ENCODE assay signal across 8 cellular contexts in the genomic region with DNA sequence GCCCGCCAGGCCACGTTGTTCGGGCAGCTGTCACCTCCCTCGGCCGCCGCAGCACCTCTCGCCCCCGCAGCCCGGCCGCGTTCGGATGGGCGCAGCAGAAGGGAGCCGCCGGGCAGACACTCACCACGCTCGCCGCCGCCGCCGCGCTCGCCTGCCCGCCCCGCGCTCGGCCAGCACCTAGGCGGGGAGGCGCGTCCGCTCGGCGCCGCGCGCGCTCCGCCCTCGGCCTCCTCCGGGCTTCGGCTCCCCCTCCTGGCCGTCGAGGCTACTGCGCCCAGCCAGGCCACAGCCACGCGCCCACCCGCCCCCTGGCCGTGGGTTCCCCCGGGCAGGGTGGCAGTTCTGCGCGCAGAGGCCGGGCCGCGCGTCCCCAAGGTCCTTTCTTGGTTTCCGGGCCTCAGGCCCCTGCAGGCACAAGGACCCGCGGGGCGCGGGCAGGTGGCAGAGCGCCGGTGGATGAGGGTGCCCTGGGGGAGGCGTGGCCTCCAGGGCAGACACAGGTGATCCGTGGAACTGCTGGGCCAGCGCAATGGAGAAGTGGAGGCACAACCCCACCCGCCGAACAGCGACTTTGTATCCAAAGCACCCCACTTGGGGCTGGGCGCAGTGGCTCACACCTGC. TPM values are rescaled to one million over a fixed set of nuclear protein-coding genes. Genes with fewer than 3 reads are reported as not detected.
DNase-seq lines count a peak whose midpoint lies in the region; ATAC-seq and TF ChIP-seq lines count a peak whose summit lies in the region.

A gene (minus strand): TSS at position 189 of the 621 bp plus-strand sequence. CDS start 3,275 bp downstream, outside the sequence.

- H3K27ac Mint-ChIP-seq in IgD-negative memory B cell: peak within 1 kb of the TSS; percentile 82 to 100 (median 96)
- H3K27ac Mint-ChIP-seq in neural progenitor cell: no peak within 1 kb of the TSS

- H3K9ac ChIP-seq in neural progenitor cell: peak within 1 kb of the TSS; percentile 47

- H3F3A ChIP-seq in neural progenitor cell (ENCODE audit: low read depth): peaks cover 9% of the 10 kb centered on the region

- DNase-seq in DMS53 (lab: John Stamatoyannopoulos, UW) (peak; percentile 95), activated gamma-delta T cell (lab: John Stamatoyannopoulos, UW) (peak; percentile 71), foreskin keratinocyte (peak in 1 of 2 donors; percentile 58), neural progenitor cell (ENCODE audit: low spot score) (peak; percentile 93), superior temporal gyrus (ENCODE audit: extremely low spot score) (peak; percentile 75)

- H3K27me3 Mint-ChIP-seq in IgD-negative memory B cell (no peaks in the 10 kb centered on the region), neural progenitor cell (ENCODE audit: insufficient read depth, low read depth) (peaks cover 4% of the 10 kb centered on the region)

- H2AFZ ChIP-seq in neural progenitor cell (replicated peaks): no peak within 1 kb of the TSS

- H3K4me1 ChIP-seq in foreskin keratinocyte: no peaks in the 10 kb centered on the region
- peaks cover 13% of the 10 kb centered on the region for H3K4me1 ChIP-seq in neural progenitor cell

- TF ChIP-seq POLR2A in Raji (IDR thresholded peaks at IDR 0.05; ENCODE audit: insufficient read depth, low read depth, low read length): peak; percentile 60

- H3K27ac ChIP-seq in foreskin keratinocyte (no peak within 1 kb of the TSS), neural progenitor cell (no peak within 1 kb of the TSS)

- peak within 1 kb of the TSS; percentile 78 for H3K4me3 ChIP-seq in neural progenitor cell

- no peaks in the 10 kb centered on the region for H3K27me3 ChIP-seq in foreskin keratinocyte
- H3K27me3 ChIP-seq in neural progenitor cell: no peaks in the 10 kb centered on the region

- H4K20me1 ChIP-seq in neural progenitor cell (ENCODE audit: low read depth): peaks cover 31% of the 10 kb centered on the region

- H3K4me1 Mint-ChIP-seq in IgD-negative memory B cell: peaks cover 0 to 6% (median 5%) of the 10 kb centered on the region in 3 donors
- peaks cover 14% of the 10 kb centered on the region for H3K4me1 Mint-ChIP-seq in neural progenitor cell

- H3K4me2 ChIP-seq in neural progenitor cell: peak within 1 kb of the TSS; percentile 79

- H3K9me3 Mint-ChIP-seq in IgD-negative memory B cell (no peaks in the 10 kb centered on the region), neural progenitor cell (no peaks in the 10 kb centered on the region)

- ATAC-seq in GM21526 (IDR thresholded peaks at IDR 0.05; ENCODE audit: low FRiP score, unreplicated experiment) (peak; percentile 55), foreskin keratinocyte (peak; percentile 61)

- H3K79me2 ChIP-seq in neural progenitor cell (ENCODE audit: low read depth): peaks cover 14% of the 10 kb centered on the region

- H3K4me3 Mint-ChIP-seq in IgD-negative memory B cell (peak within 1 kb of the TSS; percentile 87 to 99 (median 96)), neural progenitor cell (peak within 1 kb of the TSS; percentile 93)

- TF ChIP-seq CTCF in foreskin keratinocyte (conservative IDR thresholded peaks at IDR 0.05): peak; percentile 88
- TF ChIP-seq CTCF in neural progenitor cell (IDR thresholded peaks at IDR 0.05): peak; percentile 75

- no peaks in the 10 kb centered on the region for H3K9me3 ChIP-seq in neural progenitor cell (ENCODE audit: low read depth)

- H3K36me3 Mint-ChIP-seq in IgD-negative memory B cell (no peaks in the 10 kb centered on the region), neural progenitor cell (no peaks in the 10 kb centered on the region)

- no peaks in the 10 kb centered on the region for H3K36me3 ChIP-seq in neural progenitor cell

RNA-seq across cellular contexts. Expression of the gene that starts here (rescaled TPM):
- 9.5 TPM for polyA plus RNA-seq in IgD-negative memory B cell
- 24.1 and 24.5 TPM in 2 replicates for total RNA-seq in foreskin keratinocyte
- polyA plus RNA-seq in foreskin keratinocyte: 24.8 and 26.0 TPM in 2 replicates
- 11.0 and 38.4 TPM in 2 replicates for total RNA-seq in neural progenitor cell (ENCODE audit: low replicate concordance)
